ENCODE assay signal across 30 cellular contexts in the genomic region with DNA sequence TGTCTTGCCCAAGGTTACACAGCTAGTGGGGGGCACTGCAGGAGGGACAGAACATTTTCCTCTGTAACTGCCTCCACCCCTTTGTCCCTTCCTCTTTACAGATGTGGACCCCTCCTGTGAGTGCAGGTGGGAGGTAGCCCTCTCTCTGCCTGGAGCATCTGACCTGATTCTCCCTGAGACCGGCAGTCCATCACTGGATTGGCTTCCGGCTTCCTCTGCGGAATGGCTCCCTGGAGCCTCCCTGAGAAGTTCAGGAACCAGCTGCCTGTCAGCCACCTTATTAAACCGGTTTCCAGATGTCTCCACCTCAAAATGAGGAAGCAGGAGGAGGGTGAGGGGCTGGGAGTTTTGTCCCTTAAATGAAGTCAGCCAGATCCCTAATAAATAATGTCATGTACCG.
"Had no signal": no experiment of that assay in that cellular context is flagged by ENCODE, and none has a peak within 500 bp of the region (broad histone marks: within the 10 kb centered on the region; RNA-seq: fewer than 3 reads in every experiment).

No MANE protein-coding gene starts in this region.

- H3K27ac Mint-ChIP-seq: activated CD4-positive, alpha-beta T cell treated with anti-CD3 and anti-CD28 coated beads, Interleukin-2, amount 10 ng/mL, durations not matched to agents 24 days and 14 days; activated CD8-positive, alpha-beta T cell treated with anti-CD3 and anti-CD28 coated beads, Interleukin-2, amount 10 ng/mL, durations not matched to agents 7 days and 5 days; activated naive CD4-positive, alpha-beta T cell treated with anti-CD3 and anti-CD28 coated beads, Interleukin-2, amount 10 ng/mL, durations not matched to agents 7 days and 5 days; activated naive CD8-positive, alpha-beta T cell; activated naive CD8-positive, alpha-beta T cell treated with anti-CD3 and anti-CD28 coated beads, Interleukin-2, amount 50 U/mL, for 24 hours; activated T-cell treated with anti-CD3 and anti-CD28 coated beads, Interleukin-2, amount 50 U/mL, for 24 hours; activated T-helper 2 cell treated with anti-CD3 and anti-CD28 coated beads, Interferon-gamma antibody, Interleukin-2, Interleukin-4, amounts not matched to agents 10 μg/mL and 5 μg/mL and 100 μg/mL, durations not matched to agents 14 hours and 24 hours and 36 hours had no signal

- H3K4me1 Mint-ChIP-seq: activated CD4-positive, alpha-beta T cell treated with anti-CD3 and anti-CD28 coated beads, Interleukin-2, amount 10 ng/mL, durations not matched to agents 24 days and 14 days; activated naive CD4-positive, alpha-beta T cell treated with anti-CD3 and anti-CD28 coated beads, Interleukin-2, amount 10 ng/mL, durations not matched to agents 7 days and 5 days; activated naive CD8-positive, alpha-beta T cell treated with anti-CD3 and anti-CD28 coated beads, Interleukin-2, amount 50 U/mL, for 24 hours had no signal

- ATAC-seq: activated CD8-positive, alpha-beta T cell treated with anti-CD3 and anti-CD28 coated beads, Interleukin-2, amount 10 ng/mL, durations not matched to agents 7 days and 5 days; activated naive CD8-positive, alpha-beta T cell treated with anti-CD3 and anti-CD28 coated beads, Interleukin-2, amount 50 U/mL, for 24 hours; PC-3; Right ventricle myocardium inferior had no signal

- DNase-seq: activated CD4-positive, alpha-beta T cell treated with anti-CD3 and anti-CD28 coated beads, Interleukin-2, amount 10 ng/mL, durations not matched to agents 24 days and 14 days; activated CD4-positive, alpha-beta T cell treated with anti-CD3 and anti-CD28 coated beads, Interleukin-2, amount 50 U/mL, for 4 hours; activated CD8-positive, alpha-beta T cell treated with anti-CD3 and anti-CD28 coated beads, Interleukin-2, amount 10 ng/mL, durations not matched to agents 7 days and 5 days; activated gamma-delta T cell treated with Interleukin-2 at 50 U/mL for 16 hours; activated naive CD4-positive, alpha-beta T cell treated with anti-CD3 and anti-CD28 coated beads, Interleukin-2, amount 10 ng/mL, durations not matched to agents 7 days and 5 days; activated naive CD8-positive, alpha-beta T cell treated with anti-CD3 and anti-CD28 coated beads, Interleukin-2, amount 50 U/mL, for 24 hours; activated T-cell treated with anti-CD3 and anti-CD28 coated beads, Interleukin-2, amount 50 U/mL, for 24 hours; anterior cingulate cortex; central memory CD4-positive, alpha-beta T cell; Karpas-422; KBM-7; NCI-H1105; NCI-H1417 treated with DMSO at 0.1 percent for 48 hours; NCI-H1694 treated with DMSO at 0.1 percent for 48 hours; NCI-H2029; NCI-H226; NCI-H446 treated with DMSO at 0.1 percent for 48 hours; NCI-H524; PC-3; SIG-M5; SW 1271; T-helper 1 cell; T-helper 2 cell; T-helper 9 cell; WERI-Rb-1 had no signal

- H3K27me3 Mint-ChIP-seq: brain had no signal

- H3K27ac ChIP-seq: RWPE1, WERI-Rb-1 had no signal

- H3K4me3 Mint-ChIP-seq: activated CD4-positive, alpha-beta T cell treated with anti-CD3 and anti-CD28 coated beads, Interleukin-2, amount 10 ng/mL, durations not matched to agents 24 days and 14 days; activated CD8-positive, alpha-beta T cell treated with anti-CD3 and anti-CD28 coated beads, Interleukin-2, amount 10 ng/mL, durations not matched to agents 7 days and 5 days; activated naive CD4-positive, alpha-beta T cell treated with anti-CD3 and anti-CD28 coated beads, Interleukin-2, amount 10 ng/mL, durations not matched to agents 7 days and 5 days; activated naive CD8-positive, alpha-beta T cell; activated naive CD8-positive, alpha-beta T cell treated with anti-CD3 and anti-CD28 coated beads, Interleukin-2, amount 50 U/mL, for 24 hours; activated T-cell treated with anti-CD3 and anti-CD28 coated beads, Interleukin-2, amount 50 U/mL, for 24 hours had no signal

- H3K36me3 ChIP-seq: WERI-Rb-1 had no signal

- H3K36me3 Mint-ChIP-seq: activated naive CD4-positive, alpha-beta T cell treated with anti-CD3 and anti-CD28 coated beads, Interleukin-2, amount 10 ng/mL, durations not matched to agents 7 days and 5 days; activated naive CD8-positive, alpha-beta T cell; brain had no signal

- H3K9me3 Mint-ChIP-seq: activated naive CD4-positive, alpha-beta T cell treated with anti-CD3 and anti-CD28 coated beads, Interleukin-2, amount 10 ng/mL, durations not matched to agents 7 days and 5 days; activated T-cell treated with anti-CD3 and anti-CD28 coated beads, Interleukin-2, amount 50 U/mL, for 24 hours; activated T-helper 2 cell treated with anti-CD3 and anti-CD28 coated beads, Interferon-gamma antibody, Interleukin-2, Interleukin-4, amounts not matched to agents 10 μg/mL and 5 μg/mL and 100 μg/mL, durations not matched to agents 14 hours and 24 hours and 36 hours had no signal
